In genomic region chr14:32254952-32255679, GRCh38 we compare ENCODE assay signal across 8 cellular contexts. TPM values are rescaled to one million over a fixed set of nuclear protein-coding genes. Genes with fewer than 3 reads are reported as not detected.
DNase-seq lines count a peak whose midpoint lies in the region; ATAC-seq and TF ChIP-seq lines count a peak whose summit lies in the region.

No MANE protein-coding gene starts in this region.

- no peak overlapping the region for H2AFZ ChIP-seq in HCT116 (ENCODE audit: low read depth, low read length, poor library complexity, severe bottlenecking)

- RAD21 ChIA-PET in HCT116 (lab: Charles Lee; ENCODE audit: low non-redundant PET in 1 of 2, low total read pairs in 2 of 2, uncharacterized antibody in 2 of 2, unreplicated experiment in 2 of 2), result interaction anchor here (0.5 to 2.5 kb wide), 10 partner anchors 49 to 745 kb away, joined by 3 to 9 read pairs (median 4); no protein-coding TSS in a partner anchor

- peak overlapping the region; percentile 23; the same call in 1 of the 2 replicates for H3K4me2 ChIP-seq in HCT116 (ENCODE audit: low read length)

- H3K9ac ChIP-seq in HCT116 (ENCODE audit: low read length), result no peak overlapping the region
- peak overlapping the region in 1 of 3 donors; percentile 26 for H3K9ac ChIP-seq in skeletal muscle tissue (ENCODE audit: low read depth in 1 of 3, low read length in 3 of 3)

- intact Hi-C loops in HCT116 (cut with micrococcal nuclease), result loop anchor here (1.0 to 10.0 kb wide), 5 partner anchors 127 to 900 kb away; partner anchors contain the start of gene DTD2

- POLR2A ChIA-PET in HCT116 (lab: Charles Lee), result no interaction called here

- H3K9me2 ChIP-seq in HCT116 (ENCODE audit: insufficient read depth), result no peaks in the 10 kb centered on the region

- H3K36me3 ChIP-seq in HCT116 (ENCODE audit: control insufficient read depth in 1 of 2, insufficient read depth in 2 of 2, low read length in 2 of 2) (no peaks in the 10 kb centered on the region), skeletal muscle tissue (ENCODE audit: control insufficient read depth in 3 of 3, insufficient read depth in 3 of 3, low read length in 3 of 3) (no peaks in the 10 kb centered on the region)

- H4K20me1 ChIP-seq in HCT116 (ENCODE audit: insufficient read depth), result no peaks in the 10 kb centered on the region

- H3K27ac ChIP-seq in HCT116 (ENCODE audit: low read depth, low read length) (no peak overlapping the region), skeletal muscle tissue (ENCODE audit: low read depth, low read length) (peak overlapping the region; percentile 32)

- DNase-seq in ELR (ENCODE audit: low read depth) (peak; percentile 70), HCT116 (ENCODE audit: low read depth, low spot score) (peak; percentile 51), NCI-H1092 treated with DMSO at 0.1 percent for 48 hours (lab: John Stamatoyannopoulos, UW) (peak; percentile 63), T-helper 2 cell (peak in 4 of 5 experiments; percentile 6 to 59 (median 22)), brain pericyte (ENCODE audit: low read depth, low spot score) (peak; percentile 21), iPS-NIHi7 (ENCODE audit: extremely low spot score) (peak; percentile 75)

- H3K79me2 ChIP-seq in HCT116 (ENCODE audit: insufficient read depth, low read length), result no peaks in the 10 kb centered on the region

- H3K27me3 ChIP-seq in HCT116 (ENCODE audit: insufficient read depth, low read length), result no peaks in the 10 kb centered on the region
- H3K27me3 ChIP-seq in skeletal muscle tissue (ENCODE audit: control insufficient read depth in 3 of 3, insufficient read depth in 3 of 3, low read length in 3 of 3), result no peaks in the 10 kb centered on the region

- peak; percentile 69 to 87 (median 82); a peak in 5 of 6 replicates for TF ChIP-seq CTCF in HCT116 (IDR thresholded peaks at IDR 0.05 in 2 of 3, conservative IDR thresholded peaks at IDR 0.05 in 1 of 3; ENCODE audit: borderline replicate concordance in 1 of 3, insufficient read depth in 1 of 3, low read depth in 2 of 3, low read length in 2 of 3)

- no peaks in the 10 kb centered on the region for H3K9me3 ChIP-seq in HCT116 (ENCODE audit: control insufficient read depth in 1 of 2, insufficient read depth in 1 of 2, low read depth in 1 of 2, low read length in 2 of 2)
- H3K9me3 ChIP-seq in skeletal muscle tissue (ENCODE audit: control insufficient read depth in 3 of 3, low read length in 3 of 3), result no peaks in the 10 kb centered on the region

- TF ChIP-seq RAD21 in HCT116 (IDR thresholded peaks at IDR 0.05; ENCODE audit: low read depth), result peak; percentile 83

- ATAC-seq in HCT116 (peak; percentile 86), HG03521 (IDR thresholded peaks at IDR 0.05; ENCODE audit: unreplicated experiment) (no peak)

- BruUV-seq in HCT116 (replicated peaks; lab: Mats Ljungman, UMichigan), result no TSS peak

- H3K4me1 ChIP-seq in HCT116 (ENCODE audit: control insufficient read depth in 1 of 2, insufficient read depth in 2 of 2, low read length in 2 of 2) (peaks cover 10 to 27% of the 10 kb centered on the region in 2 experiments; a peak in 3 of 4 replicates), skeletal muscle tissue (ENCODE audit: control insufficient read depth in 3 of 3, insufficient read depth in 3 of 3, low read length in 3 of 3) (peaks cover 9 to 26% (median 18%) of the 10 kb centered on the region in 3 donors)

- H3K4me3 ChIP-seq in HCT116 (replicated peaks in 1 of 2; ENCODE audit: low read depth in 1 of 2, low read length in 2 of 2), result no peak overlapping the region
- H3K4me3 ChIP-seq in skeletal muscle tissue (ENCODE audit: low read length in 3 of 3), result no peak overlapping the region

- TF ChIP-seq POLR2A in HCT116 (IDR thresholded peaks at IDR 0.05; ENCODE audit: borderline replicate concordance, extremely low read depth, insufficient read depth, insufficient read length), result no peak

- CTCF ChIA-PET in HCT116 (lab: Charles Lee), result interaction anchor here (0.8 to 5.4 kb wide), 23 partner anchors 22 to 872 kb away, joined by 3 to 73 read pairs (median 5); partner anchors contain the start of genes ARHGAP5, DTD2 and HEATR5A

TF ChIP-seq in HCT116, 20 proteins besides CTCF, POLR2A, EP300 and RAD21:
- TF ChIP-seq YY1 (IDR thresholded peaks at IDR 0.05; ENCODE audit: extremely low read depth, insufficient replicate concordance, low read depth, low read length) (no peak), FOSL1 (IDR thresholded peaks at IDR 0.05; ENCODE audit: low read depth) (no peak)

RNA-seq across cellular contexts. Expression of gene RNU6-8, which starts 52.0 kb away (rescaled TPM):
- total RNA-seq in HCT116 (2021; ENCODE audit: unreplicated experiment) (not detected), skeletal muscle tissue (not detected)
- polyA plus RNA-seq in HCT116 (2012), result not detected in 2 replicates

RNA-seq across cellular contexts. Expression of gene RNU6-7, which starts 53.3 kb away (rescaled TPM):
- total RNA-seq in HCT116 (2021; ENCODE audit: unreplicated experiment), result not detected
- polyA plus RNA-seq in HCT116 (2012), result not detected in 2 replicates
- total RNA-seq in skeletal muscle tissue, result not detected

Comparison
In these comparisons a context has a peak if more than half of its experiments do, and no peak if none do; other contexts are left out.
1. DNase-seq: peak in every context shown above with its lines; median percentile 75 in iPS-NIHi7; 70 in ELR; 63 in NCI-H1092 treated with DMSO at 0.1 percent for 48 hours; 51 in HCT116; 22 in T-helper 2 cell; 21 in brain pericyte.